In genomic region chr1:12760256-12760795, GRCh38 we compare ENCODE assay signal across 1 cellular context.
TF ChIP-seq lines count a peak whose summit lies in the region.

No MANE protein-coding gene starts in this region.

TF ChIP-seq in SK-N-SH, 30 proteins besides CTCF, POLR2A, EP300 and RAD21 (continued from another document):
- TF ChIP-seq USF2 (IDR thresholded peaks at IDR 0.05; ENCODE audit: borderline replicate concordance, low read depth, low read length): no peak
- no peak for TF ChIP-seq GATA2 (CRISPR knock-in tag; IDR thresholded peaks at IDR 0.05)
- TF ChIP-seq FOXJ3 (CRISPR knock-in tag; IDR thresholded peaks at IDR 0.05): no peak
- no peak for TF ChIP-seq NFIC (IDR thresholded peaks at IDR 0.05; ENCODE audit: borderline replicate concordance)
- no peak for TF ChIP-seq MEF2A (IDR thresholded peaks at IDR 0.05; ENCODE audit: borderline replicate concordance, low read depth)
- TF ChIP-seq SIN3A (IDR thresholded peaks at IDR 0.05; ENCODE audit: borderline replicate concordance, low read depth, low read length): no peak
- TF ChIP-seq TCF12 (IDR thresholded peaks at IDR 0.05): no peak
- TF ChIP-seq NRF1 (IDR thresholded peaks at IDR 0.05; ENCODE audit: low read depth, low read length): no peak
- no peak for TF ChIP-seq TAF1 (IDR thresholded peaks at IDR 0.05; ENCODE audit: borderline replicate concordance, low read depth, low read length)
